Comparison of ENCODE assay signal across 6 cellular contexts in genomic region chr12:107248187-107248586, GRCh38.
"Had no signal": no experiment of that assay in that cellular context is flagged by ENCODE, and none has a peak within 500 bp of the region (broad histone marks: within the 10 kb centered on the region; RNA-seq: fewer than 3 reads in every experiment).

No MANE protein-coding gene starts in this region.

- DNase-seq: IMR-90, KBM-7, KG1 had no signal

- H3K27ac ChIP-seq: HL-60 had no signal

- FAIRE-seq: HTR-8/SVneo, K562 had no signal

- ATAC-seq: K562 had no signal

- H3K4me3 ChIP-seq: K562 had no signal
